ENCODE assay signal across 8 cellular contexts in genomic region chr16:30429678-30430427, GRCh38. TPM values are rescaled to one million over a fixed set of nuclear protein-coding genes. Genes with fewer than 3 reads are reported as not detected.
A peak's percentile ranks its signal among the peaks of the same experiment; 100 is the strongest.
DNase-seq lines count a peak whose midpoint lies in the region; ATAC-seq and TF ChIP-seq lines count a peak whose summit lies in the region.

TSS of gene DCTPP1 (minus strand) at chr16:30430030. CDS start at chr16:30429980, 50 bp downstream.

- H3K4me1 ChIP-seq in ascending aorta, result peaks cover 4 to 11% of the 10 kb centered on the region in 2 donors
- H3K4me1 ChIP-seq in rectal smooth muscle tissue (ENCODE audit: control insufficient read depth, insufficient read depth, low read length), result peaks cover 9% of the 10 kb centered on the region

- intact Hi-C loops in T-helper 2 cell treated with Interferon-gamma antibody and Interleukin-4, amounts not matched to agents 100 ng/mL and 5 ng/mL, for 36 hours (cut with micrococcal nuclease), result loop anchor here (1.0 to 5.0 kb wide), 7 partner anchors 12 to 198 kb away; partner anchors contain the start of genes ITGAL and SEPHS2
- intact Hi-C loops in ascending aorta (cut with DNase I), result loop anchor here (1.0 to 2.0 kb wide), 3 partner anchors 15 to 105 kb away; partner anchors contain the start of genes SEPHS2, ZNF747 and ZNF768

- H3K27ac ChIP-seq in ascending aorta (peak within 1 kb of the TSS; percentile 67 to 80), rectal smooth muscle tissue (ENCODE audit: low read depth, low read length) (peak within 1 kb of the TSS; percentile 66)

- H3K27me3 ChIP-seq in ascending aorta (no peaks in the 10 kb centered on the region), rectal smooth muscle tissue (ENCODE audit: control insufficient read depth, insufficient read depth, low read length) (no peaks in the 10 kb centered on the region)

- H3K4me3 ChIP-seq in ascending aorta (peak within 1 kb of the TSS; percentile 64 to 81), rectal smooth muscle tissue (ENCODE audit: low read length) (peak within 1 kb of the TSS; percentile 78)

- H3K9me3 ChIP-seq in ascending aorta, result no peaks in the 10 kb centered on the region

- peak within 1 kb of the TSS; percentile 71 for H3K9ac ChIP-seq in rectal smooth muscle tissue (ENCODE audit: low read length)

- ATAC-seq in GM18499 (IDR thresholded peaks at IDR 0.05; ENCODE audit: insufficient read depth, unreplicated experiment) (peak; percentile 87), HG02943 (IDR thresholded peaks at IDR 0.05; ENCODE audit: low read depth, unreplicated experiment) (peak; percentile 94)

- H3K36me3 ChIP-seq in ascending aorta (peaks cover 0 to 3% of the 10 kb centered on the region in 2 donors), rectal smooth muscle tissue (ENCODE audit: control insufficient read depth, insufficient read depth, low read length) (no peaks in the 10 kb centered on the region)

- TF ChIP-seq CTCF in ascending aorta (IDR thresholded peaks at IDR 0.05), result peak; percentile 64 to 75 (median 70)

- DNase-seq in NCI-H187 (lab: John Stamatoyannopoulos, UW), result peak; percentile 80 to 88
- peak; percentile 93 to 97 for DNase-seq in ascending aorta (ENCODE audit: low spot score in 2 of 2)
- peak; percentile 97 for DNase-seq in hepatic stellate cell (ENCODE audit: low spot score)
- no peak for DNase-seq in cortex of kidney (lab: John Stamatoyannopoulos, UW)

RNA-seq across cellular contexts. Expression of gene DCTPP1, which starts in this region (rescaled TPM):
- total RNA-seq in T-helper 2 cell treated with Interferon-gamma antibody and Interleukin-4, amounts not matched to agents 100 ng/mL and 5 ng/mL, for 36 hours, result 87.8 and 93.3 TPM in 2 replicates
- 7.2 TPM for total RNA-seq in ascending aorta

Comparison
In these comparisons a context has a peak if more than half of its experiments do, and no peak if none do; other contexts are left out.
1. RNA of gene DCTPP1 (total RNA-seq): 87.8 to 93.3 TPM in T-helper 2 cell treated with Interferon-gamma antibody and Interleukin-4, amounts not matched to agents 100 ng/mL and 5 ng/mL, for 36 hours; 7.2 TPM in ascending aorta (single experiment); every median in the first group is over 10 times any median in the second.